ENCODE assay signal across 19 cellular contexts in the genomic region with DNA sequence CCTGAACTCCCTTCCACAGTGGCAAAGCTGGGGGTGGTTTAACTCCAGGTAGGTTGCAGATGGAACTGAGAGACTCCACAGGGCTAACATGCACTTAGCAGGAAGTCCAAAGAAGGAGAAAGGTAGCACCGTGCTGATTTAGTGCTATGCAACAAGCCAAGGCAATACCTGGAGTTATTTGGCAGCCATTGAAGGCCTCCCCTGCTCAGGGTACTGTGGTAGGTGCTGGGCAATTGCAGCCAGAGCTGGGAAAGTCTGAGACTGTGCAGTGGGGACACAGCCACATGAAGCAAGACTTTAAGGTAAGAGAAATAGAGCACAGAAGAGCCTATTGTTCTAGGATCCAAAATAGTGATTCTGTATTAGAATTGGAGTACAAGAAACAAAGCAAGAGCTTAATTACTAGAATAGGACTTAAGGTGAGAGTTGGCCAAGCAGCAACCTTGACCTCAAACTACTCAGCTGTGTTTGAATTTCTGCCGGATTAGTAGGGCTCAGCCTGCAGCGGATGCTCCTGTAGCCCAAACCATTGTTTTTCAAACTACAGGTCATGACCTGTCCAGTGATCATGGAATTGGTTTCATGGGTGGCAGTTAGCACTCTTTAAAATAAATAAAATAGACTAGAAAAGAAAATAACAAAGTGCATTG.
A peak's percentile ranks its signal among the peaks of the same experiment; 100 is the strongest.
DNase-seq lines count a peak whose midpoint lies in the region; ATAC-seq and TF ChIP-seq lines count a peak whose summit lies in the region.
"Had no signal": no experiment of that assay in that cellular context is flagged by ENCODE, and none has a peak within 500 bp of the region (broad histone marks: within the 10 kb centered on the region; RNA-seq: fewer than 3 reads in every experiment).

No MANE protein-coding gene starts in this region.

- H3K4me1 Mint-ChIP-seq in GM23338 (peaks cover 4% of the 10 kb centered on the region), chondrocyte (ENCODE audit: low read depth) (peaks cover 21% of the 10 kb centered on the region)
- H3K4me1 Mint-ChIP-seq: IgD-negative memory B cell had no signal

- H3K9ac ChIP-seq in SK-N-SH, result no peak overlapping the region
- no peak overlapping the region for H3K9ac ChIP-seq in PC-3 (ENCODE audit: low read length)

- CTCF ChIA-PET in SK-N-SH (lab: Yijun Ruan, JAX) (no interaction called here), PC-3 (lab: Charles Lee) (no interaction called here)

- H3K9me3 Mint-ChIP-seq in GM23338, result peaks cover 12% of the 10 kb centered on the region
- peaks cover 8% of the 10 kb centered on the region for H3K9me3 Mint-ChIP-seq in chondrocyte (ENCODE audit: low read depth)

- 0 out of 4 replicates have a peak, but pooled peaks cover 0 to 3% of the 10 kb centered on the region in 2 experiments for H3K4me1 ChIP-seq in SK-N-SH (ENCODE audit: control insufficient read depth in 1 of 2, insufficient read depth in 2 of 2, low read depth in 1 of 2, low read length in 1 of 2)
- H3K4me1 ChIP-seq in GM23338 (ENCODE audit: insufficient read depth), result peaks cover 9% of the 10 kb centered on the region; the same call in 1 of the 2 replicates
- H3K4me1 ChIP-seq in esophagus muscularis mucosa, result peaks cover 0 to 5% (median 5%) of the 10 kb centered on the region in 4 donors
- H3K4me1 ChIP-seq in PC-3 (ENCODE audit: insufficient read depth, low read length), result no peaks in the 10 kb centered on the region
- H3K4me1 ChIP-seq: A549, HAP-1 had no signal

- H3K27ac Mint-ChIP-seq in GM23338 (no peak overlapping the region), chondrocyte (ENCODE audit: unreplicated experiment) (peak overlapping the region; percentile 72)
- H3K27ac Mint-ChIP-seq: CD14-positive monocyte, IgD-negative memory B cell had no signal

- H3K4me3 ChIP-seq in SK-N-SH (ENCODE audit: low read depth in 2 of 2, low read length in 1 of 2) (no peak overlapping the region), GM23338 (no peak overlapping the region), esophagus muscularis mucosa (no peak overlapping the region), PC-3 (ENCODE audit: low read length) (no peak overlapping the region)
- H3K4me3 ChIP-seq: A549, HAP-1 had no signal

- 95% methylated on average over 2 of the region's 3 CpGs for WGBS in SK-N-SH (ENCODE audit: low lambda C conversion rate)
- WGBS in esophagus muscularis mucosa, result 76% methylated on average over 3 of the region's 3 CpGs

- intact Hi-C loops in esophagus muscularis mucosa (cut with DNase I), result no loop called here
- intact Hi-C loops in PC-3 (cut with micrococcal nuclease), result no loop called here

- no peaks in the 10 kb centered on the region for H3K36me3 ChIP-seq in SK-N-SH (replicated peaks in 1 of 2; ENCODE audit: control insufficient read depth in 1 of 2, insufficient read depth in 2 of 2, low read length in 1 of 2)
- no peaks in the 10 kb centered on the region for H3K36me3 ChIP-seq in GM23338 (ENCODE audit: insufficient read depth)
- H3K36me3 ChIP-seq in esophagus muscularis mucosa, result no peaks in the 10 kb centered on the region
- no peaks in the 10 kb centered on the region for H3K36me3 ChIP-seq in PC-3 (ENCODE audit: low read depth, low read length)
- H3K36me3 ChIP-seq: HAP-1 had no signal

- ATAC-seq in SK-N-SH treated with all-trans-retinoic acid at 6 μM for 48 hours (peak; percentile 39; the same call in 2 of the 3 replicates), GM23338 (no peak; the same call in 2 of the 3 replicates), PC-3 (no peak)
- ATAC-seq: A549 had no signal

- H3K36me3 Mint-ChIP-seq in GM23338 (ENCODE audit: low read depth) (peaks cover 11% of the 10 kb centered on the region), chondrocyte (ENCODE audit: low read depth) (no peaks in the 10 kb centered on the region)
- H3K36me3 Mint-ChIP-seq: IgD-negative memory B cell had no signal

- H3F3A ChIP-seq in SK-N-SH (replicated peaks; ENCODE audit: insufficient read depth) (peaks cover 11% of the 10 kb centered on the region), GM23338 (replicated peaks; ENCODE audit: low read depth) (no peaks in the 10 kb centered on the region), PC-3 (ENCODE audit: low read length, unreplicated experiment) (no peaks in the 10 kb centered on the region)

- TF ChIP-seq EP300 in SK-N-SH (IDR thresholded peaks at IDR 0.05; ENCODE audit: borderline replicate concordance in 1 of 2, low read depth in 1 of 2, low read length in 1 of 2) (no peak), esophagus muscularis mucosa (IDR thresholded peaks at IDR 0.05) (no peak)

- H3K9me2 ChIP-seq in SK-N-SH (no peaks in the 10 kb centered on the region), GM23338 (ENCODE audit: insufficient read depth) (no peaks in the 10 kb centered on the region), PC-3 (replicated peaks; ENCODE audit: low read length) (no peaks in the 10 kb centered on the region)

- no TSS peak for BruUV-seq in PC-3 (replicated peaks; lab: Mats Ljungman, UMichigan)

- no peak for TF ChIP-seq POLR2A in esophagus muscularis mucosa (IDR thresholded peaks at IDR 0.05; ENCODE audit: low read depth)

- H3K4me2 ChIP-seq in SK-N-SH (no peak overlapping the region), GM23338 (no peak overlapping the region), PC-3 (ENCODE audit: low read length) (no peak overlapping the region)
- H3K4me2 ChIP-seq: A549 had no signal

- H3K4me3 Mint-ChIP-seq in GM23338 (no peak overlapping the region), chondrocyte (ENCODE audit: unreplicated experiment) (no peak overlapping the region)
- H3K4me3 Mint-ChIP-seq: CD4-positive, alpha-beta memory T cell; IgD-negative memory B cell had no signal

- TF ChIP-seq RAD21 in SK-N-SH (IDR thresholded peaks at IDR 0.05; ENCODE audit: low read length), result no peak

- H3K27ac ChIP-seq in SK-N-SH (ENCODE audit: low read depth in 2 of 2, low read length in 1 of 2), result peak overlapping the region in 1 of 2 experiments; percentile 72; a peak in 2 of 4 replicates
- H3K27ac ChIP-seq in GM23338 (ENCODE audit: low read depth), result no peak overlapping the region
- H3K27ac ChIP-seq in esophagus muscularis mucosa (replicated peaks in 1 of 4), result no peak overlapping the region
- H3K27ac ChIP-seq in PC-3 (ENCODE audit: low read length), result no peak overlapping the region
- H3K27ac ChIP-seq: 22Rv1, A549, HL-60 had no signal

- DNase-seq in SK-N-SH (no peak), GM23338 (ENCODE audit: low spot score) (no peak), chondrocyte (ENCODE audit: low spot score) (no peak), esophagus muscularis mucosa (ENCODE audit: extremely low spot score) (peak; percentile 68), NCI-H82 treated with DMSO at 0.1 percent for 48 hours (lab: John Stamatoyannopoulos, UW; ENCODE audit: unreplicated experiment) (no peak), PC-3 (no peak), GOT3 (lab: John Stamatoyannopoulos, UW) (no peak)
- DNase-seq: AML-193; Calu3; CD4-positive, alpha-beta memory T cell; DMS79 treated with DMSO at 0.1 percent for 48 hours; GF-D8 had no signal

- no peak for TF ChIP-seq CTCF in SK-N-SH (IDR thresholded peaks at IDR 0.05)
- TF ChIP-seq CTCF in GM23338 (conservative IDR thresholded peaks at IDR 0.05; ENCODE audit: low read depth in 2 of 2), result no peak
- no peak for TF ChIP-seq CTCF in chondrocyte (IDR thresholded peaks at IDR 0.05)
- no peak for TF ChIP-seq CTCF in esophagus muscularis mucosa (IDR thresholded peaks at IDR 0.05)
- no peak for TF ChIP-seq CTCF in PC-3 (conservative IDR thresholded peaks at IDR 0.05; ENCODE audit: low read depth, low read length)

- H3K79me2 ChIP-seq in SK-N-SH (ENCODE audit: insufficient read depth), result no peaks in the 10 kb centered on the region
- no peaks in the 10 kb centered on the region for H3K79me2 ChIP-seq in GM23338 (replicated peaks; ENCODE audit: insufficient read depth)
- H3K79me2 ChIP-seq in PC-3 (ENCODE audit: low read length), result no peaks in the 10 kb centered on the region

- POLR2A ChIA-PET in SK-N-SH (lab: Yijun Ruan, JAX), result no interaction called here
- POLR2A ChIA-PET in PC-3 (lab: Charles Lee; ENCODE audit: unreplicated experiment), result no interaction called here

- no peak overlapping the region; the same call in 1 of the 2 replicates for H2AFZ ChIP-seq in SK-N-SH (ENCODE audit: low read depth)
- peak overlapping the region; percentile 91 for H2AFZ ChIP-seq in GM23338
- H2AFZ ChIP-seq in PC-3 (ENCODE audit: low read length), result no peak overlapping the region

- H3K27me3 Mint-ChIP-seq in GM23338 (ENCODE audit: insufficient read depth, low read depth, poor library complexity), result peaks cover 2% of the 10 kb centered on the region
- H3K27me3 Mint-ChIP-seq in chondrocyte (ENCODE audit: low read depth), result no peaks in the 10 kb centered on the region

- no peaks in the 10 kb centered on the region for H4K20me1 ChIP-seq in SK-N-SH (ENCODE audit: insufficient read depth)
- no peaks in the 10 kb centered on the region for H4K20me1 ChIP-seq in GM23338 (replicated peaks; ENCODE audit: insufficient read depth)
- no peaks in the 10 kb centered on the region for H4K20me1 ChIP-seq in PC-3 (ENCODE audit: low read length)

- H3K9me3 ChIP-seq in SK-N-SH (no peaks in the 10 kb centered on the region), esophagus muscularis mucosa (peaks cover 0 to 8% (median 4%) of the 10 kb centered on the region in 4 donors), PC-3 (ENCODE audit: low read length) (no peaks in the 10 kb centered on the region)
- H3K9me3 ChIP-seq: A549, HAP-1 had no signal

- no peaks in the 10 kb centered on the region for H3K27me3 ChIP-seq in SK-N-SH (ENCODE audit: insufficient read depth)
- no peaks in the 10 kb centered on the region for H3K27me3 ChIP-seq in GM23338 (ENCODE audit: insufficient read depth)
- H3K27me3 ChIP-seq in esophagus muscularis mucosa, result no peaks in the 10 kb centered on the region
- no peaks in the 10 kb centered on the region for H3K27me3 ChIP-seq in PC-3 (ENCODE audit: low read length)

TF ChIP-seq in SK-N-SH treated with all-trans-retinoic acid at 6 μM for 48 hours, 23 proteins besides CTCF, POLR2A, EP300 and RAD21 (continues in another document):
- no peak for TF ChIP-seq ZFP3 (CRISPR knock-in tag; IDR thresholded peaks at IDR 0.05)
- no peak for TF ChIP-seq TCF4 (CRISPR knock-in tag; IDR thresholded peaks at IDR 0.05; ENCODE audit: borderline replicate concordance)
- TF ChIP-seq ZNF565 (CRISPR knock-in tag; conservative IDR thresholded peaks at IDR 0.05; ENCODE audit: low read depth), result no peak

TF ChIP-seq in SK-N-SH, 30 proteins besides CTCF, POLR2A, EP300 and RAD21 (continues in another document):
- TF ChIP-seq TCF12 (IDR thresholded peaks at IDR 0.05) (no peak), RXRA (IDR thresholded peaks at IDR 0.05; ENCODE audit: borderline replicate concordance, low read depth) (no peak)
- TF ChIP-seq, protein P1, sequence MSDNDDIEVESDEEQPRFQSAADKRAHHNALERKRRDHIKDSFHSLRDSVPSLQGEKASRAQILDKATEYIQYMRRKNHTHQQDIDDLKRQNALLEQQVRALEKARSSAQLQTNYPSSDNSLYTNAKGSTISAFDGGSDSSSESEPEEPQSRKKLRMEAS (IDR thresholded peaks at IDR 0.05; ENCODE audit: low read depth), result no peak
